1 cellular context compared by ENCODE assay signal in the genomic region with DNA sequence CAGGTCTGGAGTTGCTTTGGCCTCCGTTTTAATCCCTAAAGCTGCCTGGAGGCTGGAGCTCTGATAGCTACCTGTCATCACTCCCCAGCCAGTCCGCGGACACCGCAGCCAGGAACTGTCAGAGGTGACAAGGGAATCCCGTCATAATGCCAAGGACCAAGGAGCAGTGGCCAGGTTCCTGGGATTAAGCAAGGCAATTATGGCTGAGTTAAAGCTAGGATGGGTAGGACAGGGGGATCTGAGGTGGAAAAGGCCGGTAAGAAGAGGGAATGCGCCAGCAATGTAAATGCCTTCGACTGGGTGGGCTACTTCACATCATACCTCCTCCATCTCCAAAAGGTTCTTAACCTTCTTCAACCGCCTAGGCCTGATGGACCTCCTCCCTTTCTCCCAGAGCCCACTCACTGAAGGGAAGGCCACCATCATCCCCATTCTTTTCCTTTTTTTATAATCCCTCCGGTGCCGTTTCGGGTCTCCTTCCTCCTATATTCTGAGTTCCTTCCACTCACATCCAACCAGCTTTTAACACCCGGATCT.
TF ChIP-seq lines count a peak whose summit lies in the region.

No MANE protein-coding gene starts in this region.

TF ChIP-seq in HEK293, 187 proteins besides CTCF, POLR2A, EP300 and RAD21:
- TF ChIP-seq ZNF423 (tag by site-specific recombination; IDR thresholded peaks at IDR 0.05) (no peak), KLF7 (tag by site-specific recombination; IDR thresholded peaks at IDR 0.05; ENCODE audit: borderline replicate concordance) (no peak), GLI2 (tag by site-specific recombination; IDR thresholded peaks at IDR 0.05; ENCODE audit: borderline replicate concordance, low read depth) (no peak), MYNN (tag by site-specific recombination; IDR thresholded peaks at IDR 0.05; ENCODE audit: borderline replicate concordance) (no peak)
- TF ChIP-seq, protein P1, sequence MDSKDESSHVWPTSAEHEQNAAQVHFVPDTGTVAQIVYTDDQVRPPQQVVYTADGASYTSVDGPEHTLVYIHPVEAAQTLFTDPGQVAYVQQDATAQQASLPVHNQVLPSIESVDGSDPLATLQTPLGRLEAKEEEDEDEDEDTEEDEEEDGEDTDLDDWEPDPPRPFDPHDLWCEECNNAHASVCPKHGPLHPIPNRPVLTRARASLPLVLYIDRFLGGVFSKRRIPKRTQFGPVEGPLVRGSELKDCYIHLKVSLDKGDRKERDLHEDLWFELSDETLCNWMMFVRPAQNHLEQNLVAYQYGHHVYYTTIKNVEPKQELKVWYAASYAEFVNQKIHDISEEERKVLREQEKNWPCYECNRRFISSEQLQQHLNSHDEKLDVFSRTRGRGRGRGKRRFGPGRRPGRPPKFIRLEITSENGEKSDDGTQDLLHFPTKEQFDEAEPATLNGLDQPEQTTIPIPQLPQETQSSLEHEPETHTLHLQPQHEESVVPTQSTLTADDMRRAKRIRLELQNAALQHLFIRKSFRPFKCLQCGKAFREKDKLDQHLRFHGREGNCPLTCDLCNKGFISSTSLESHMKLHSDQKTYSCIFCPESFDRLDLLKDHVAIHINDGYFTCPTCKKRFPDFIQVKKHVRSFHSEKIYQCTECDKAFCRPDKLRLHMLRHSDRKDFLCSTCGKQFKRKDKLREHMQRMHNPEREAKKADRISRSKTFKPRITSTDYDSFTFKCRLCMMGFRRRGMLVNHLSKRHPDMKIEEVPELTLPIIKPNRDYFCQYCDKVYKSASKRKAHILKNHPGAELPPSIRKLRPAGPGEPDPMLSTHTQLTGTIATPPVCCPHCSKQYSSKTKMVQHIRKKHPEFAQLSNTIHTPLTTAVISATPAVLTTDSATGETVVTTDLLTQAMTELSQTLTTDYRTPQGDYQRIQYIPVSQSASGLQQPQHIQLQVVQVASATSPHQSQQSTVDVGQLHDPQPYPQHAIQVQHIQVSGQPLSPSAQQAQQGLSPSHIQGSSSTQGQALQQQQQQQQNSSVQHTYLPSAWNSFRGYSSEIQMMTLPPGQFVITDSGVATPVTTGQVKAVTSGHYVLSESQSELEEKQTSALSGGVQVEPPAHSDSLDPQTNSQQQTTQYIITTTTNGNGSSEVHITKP (tag by site-specific recombination; IDR thresholded peaks at IDR 0.05): peak; percentile 59; the same call in 1 of the 2 replicates
